ENCODE assay signal across 1 cellular context in genomic region chr17:1414001-1414574, GRCh38.
TF ChIP-seq lines count a peak whose summit lies in the region.

No MANE protein-coding gene starts in this region.

TF ChIP-seq in WTC11, 78 proteins besides CTCF, POLR2A, EP300 and RAD21 (continued from another document):
- TF ChIP-seq, protein P1, sequence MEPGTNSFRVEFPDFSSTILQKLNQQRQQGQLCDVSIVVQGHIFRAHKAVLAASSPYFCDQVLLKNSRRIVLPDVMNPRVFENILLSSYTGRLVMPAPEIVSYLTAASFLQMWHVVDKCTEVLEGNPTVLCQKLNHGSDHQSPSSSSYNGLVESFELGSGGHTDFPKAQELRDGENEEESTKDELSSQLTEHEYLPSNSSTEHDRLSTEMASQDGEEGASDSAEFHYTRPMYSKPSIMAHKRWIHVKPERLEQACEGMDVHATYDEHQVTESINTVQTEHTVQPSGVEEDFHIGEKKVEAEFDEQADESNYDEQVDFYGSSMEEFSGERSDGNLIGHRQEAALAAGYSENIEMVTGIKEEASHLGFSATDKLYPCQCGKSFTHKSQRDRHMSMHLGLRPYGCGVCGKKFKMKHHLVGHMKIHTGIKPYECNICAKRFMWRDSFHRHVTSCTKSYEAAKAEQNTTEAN (CRISPR knock-in tag; IDR thresholded peaks at IDR 0.05) = no peak
- no peak for TF ChIP-seq ATF1 (CRISPR knock-in tag; IDR thresholded peaks at IDR 0.05)
- no peak for TF ChIP-seq ESRRA (CRISPR knock-in tag; IDR thresholded peaks at IDR 0.05; ENCODE audit: borderline replicate concordance)
- TF ChIP-seq PRRX2 (CRISPR knock-in tag; IDR thresholded peaks at IDR 0.05) = no peak
- no peak for TF ChIP-seq E2F5 (CRISPR knock-in tag; IDR thresholded peaks at IDR 0.05)
